Comparison of ENCODE assay signal across 1 cellular context in the genomic region with DNA sequence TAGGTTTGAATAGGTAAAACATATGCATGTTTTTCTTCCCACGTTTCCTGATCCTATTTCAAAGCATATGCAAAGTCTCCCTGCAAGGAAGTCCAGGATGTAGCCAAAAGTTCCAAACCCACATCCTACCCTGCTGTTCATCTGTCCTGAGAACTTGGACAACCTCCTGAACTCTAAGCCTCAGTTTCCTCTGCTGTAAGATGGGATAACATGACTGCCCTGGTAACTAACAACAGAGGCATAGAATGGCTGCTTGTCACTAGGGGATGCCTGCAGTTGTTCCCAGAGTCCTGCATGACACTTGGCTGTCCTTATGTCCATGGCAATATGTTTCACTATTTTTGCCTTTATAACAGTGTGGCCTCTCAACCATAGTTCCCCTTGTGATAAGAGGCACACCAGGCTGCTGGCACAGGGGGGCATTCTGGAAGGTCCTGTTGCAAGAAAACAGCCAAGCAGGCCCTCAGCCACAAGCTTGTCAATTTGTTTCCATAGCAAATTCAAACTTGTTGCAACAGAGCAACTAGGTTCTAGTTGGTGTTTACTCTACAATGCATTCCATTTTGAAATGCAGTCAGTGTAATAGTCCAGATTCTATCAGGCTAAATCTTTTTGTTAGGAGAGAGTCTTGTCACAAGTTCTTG.
A peak's percentile ranks its signal among the peaks of the same experiment; 100 is the strongest.
TF ChIP-seq lines count a peak whose summit lies in the region.

No MANE protein-coding gene starts in this region.

TF ChIP-seq in K562, 482 proteins besides CTCF, POLR2A, EP300 and RAD21 (continued from another document):
- TF ChIP-seq IRF9 (tag; IDR thresholded peaks at IDR 0.05), result no peak
- TF ChIP-seq TBL1XR1 (IDR thresholded peaks at IDR 0.05; ENCODE audit: low read length in 2 of 2), result no peak
- no peak for TF ChIP-seq ZNF583 (CRISPR knock-in tag; IDR thresholded peaks at IDR 0.05)
- no peak for TF ChIP-seq DMBX1 (CRISPR knock-in tag; IDR thresholded peaks at IDR 0.05; ENCODE audit: borderline replicate concordance)
- TF ChIP-seq SAP30 (IDR thresholded peaks at IDR 0.05; ENCODE audit: borderline replicate concordance, insufficient read depth, low read depth, low read length, poor library complexity, severe bottlenecking), result no peak
- TF ChIP-seq CEBPB (tag; IDR thresholded peaks at IDR 0.05), result peak; percentile 57
- no peak for TF ChIP-seq CEBPZ (IDR thresholded peaks at IDR 0.05; ENCODE audit: borderline replicate concordance, low read depth, low read length)
- no peak for TF ChIP-seq NR0B1 (IDR thresholded peaks at IDR 0.05; ENCODE audit: partially characterized antibody)
- TF ChIP-seq ZNF311 (CRISPR knock-in tag; IDR thresholded peaks at IDR 0.05), result no peak
- 0 out of 2 replicates have a peak, but pooled peaks have one; percentile 73 for TF ChIP-seq HDGF (IDR thresholded peaks at IDR 0.05)
- TF ChIP-seq ZNF695 (CRISPR knock-in tag; IDR thresholded peaks at IDR 0.05), result no peak
- no peak for TF ChIP-seq CREM (IDR thresholded peaks at IDR 0.05; ENCODE audit: low read depth)
- no peak for TF ChIP-seq MLX (CRISPR knock-in tag; conservative IDR thresholded peaks at IDR 0.05)
